ENCODE assay signal across 31 cellular contexts in genomic region chr16:81813648-81814047, GRCh38. TPM values are rescaled to one million over a fixed set of nuclear protein-coding genes. Genes with fewer than 3 reads are reported as not detected.
A peak's percentile ranks its signal among the peaks of the same experiment; 100 is the strongest.
DNase-seq lines count a peak whose midpoint lies in the region; ATAC-seq and TF ChIP-seq lines count a peak whose summit lies in the region.
"Had no signal": no experiment of that assay in that cellular context is flagged by ENCODE, and none has a peak within 500 bp of the region (broad histone marks: within the 10 kb centered on the region; RNA-seq: fewer than 3 reads in every experiment).

No MANE protein-coding gene starts in this region.

- ATAC-seq in upper lobe of left lung (ENCODE audit: low FRiP score in 2 of 2) = no peak
- ATAC-seq: activated CD8-positive, alpha-beta memory T cell treated with anti-CD3 and anti-CD28 coated beads, Interleukin-2, amount 10 ng/mL, durations not matched to agents 7 days and 5 days; esophagus mucosa; HCT116; K562; Panc1 had no signal

- no peaks in the 10 kb centered on the region for H3K36me3 ChIP-seq in endodermal cell (ENCODE audit: control insufficient read depth, insufficient read depth, low read length)
- H3K36me3 ChIP-seq in upper lobe of left lung = no peaks in the 10 kb centered on the region
- no peaks in the 10 kb centered on the region for H3K36me3 ChIP-seq in adrenal gland (replicated peaks in 1 of 2)
- H3K36me3 ChIP-seq: left ventricle myocardium inferior, thoracic aorta had no signal

- intact Hi-C loops in adrenal gland (cut with DNase I) = no loop called here

- H3K27ac ChIP-seq in endodermal cell (ENCODE audit: low read depth, low read length) = no peak overlapping the region
- H3K27ac ChIP-seq in upper lobe of left lung = peak overlapping the region in 3 of 4 donors; percentile 21 to 37 (median 25)
- H3K27ac ChIP-seq in adrenal gland = no peak overlapping the region
- H3K27ac ChIP-seq: hepatocyte, left ventricle myocardium inferior, thoracic aorta had no signal

- peak overlapping the region; percentile 49 for H3K27ac Mint-ChIP-seq in endodermal cell
- H3K27ac Mint-ChIP-seq: activated CD4-positive, alpha-beta T cell treated with anti-CD3 and anti-CD28 coated beads, Interleukin-2, amount 10 ng/mL, durations not matched to agents 7 days and 5 days; activated naive CD4-positive, alpha-beta T cell treated with anti-CD3 and anti-CD28 coated beads, Interleukin-2, amount 50 U/mL, for 24 hours; activated T-helper 1 cell treated with anti-CD3 and anti-CD28 coated beads, Interleukin-12 subunit alpha, Interleukin-12 subunit beta, Interleukin-2, Interleukin-4 antibody, amounts not matched to agents 30 ng/mL and 10 ng/mL and 1 ng/mL, durations not matched to agents 14 hours and 24 hours and 36 hours; T-helper 1 cell treated with Interleukin-12 subunit alpha and Interleukin-12 subunit beta and Interleukin-4 antibody, amounts not matched to agents 30 μg/mL and 1 μg/mL, for 36 hours had no signal

- no peak overlapping the region for H3K4me3 ChIP-seq in NB4 (ENCODE audit: low read depth, low read length)
- H3K4me3 ChIP-seq in endodermal cell (ENCODE audit: low read length) = no peak overlapping the region
- H3K4me3 ChIP-seq in upper lobe of left lung = no peak overlapping the region
- H3K4me3 ChIP-seq in adrenal gland = no peak overlapping the region
- H3K4me3 ChIP-seq: hepatocyte, K562, left ventricle myocardium inferior, thoracic aorta had no signal

- no peak overlapping the region for H3K9ac ChIP-seq in endodermal cell (ENCODE audit: extremely low read depth, low read length, poor library complexity, severe bottlenecking)

- WGBS in endodermal cell (ENCODE audit: insufficient coverage in 1 of 2, insufficient read length in 1 of 2), 2 experiments = 83 to 95% methylated on average over 2 of the region's 2 CpGs
- 76 to 100% methylated on average over 2 of the region's 2 CpGs for WGBS in upper lobe of left lung, 2 donors
- 63 to 88% (median 78%) methylated on average over 2 of the region's 2 CpGs for WGBS in adrenal gland, 4 donors

- H3K27me3 ChIP-seq in endodermal cell (ENCODE audit: control insufficient read depth, insufficient read depth, low read length, poor library complexity, severe bottlenecking) (no peaks in the 10 kb centered on the region), upper lobe of left lung (no peaks in the 10 kb centered on the region), adrenal gland (no peaks in the 10 kb centered on the region)
- H3K27me3 ChIP-seq: hepatocyte had no signal

- TF ChIP-seq POLR2A in NB4 (IDR thresholded peaks at IDR 0.05; ENCODE audit: extremely low read depth, insufficient read length) (no peak), upper lobe of left lung (IDR thresholded peaks at IDR 0.05) (no peak), adrenal gland (IDR thresholded peaks at IDR 0.05) (no peak)

- no peaks in the 10 kb centered on the region for H3K27me3 Mint-ChIP-seq in endodermal cell (ENCODE audit: insufficient read depth)
- H3K27me3 Mint-ChIP-seq: activated CD4-positive, alpha-beta T cell treated with anti-CD3 and anti-CD28 coated beads, Interleukin-2, amount 10 ng/mL, durations not matched to agents 7 days and 5 days; activated CD8-positive, alpha-beta memory T cell treated with anti-CD3 and anti-CD28 coated beads, Interleukin-2, amount 10 ng/mL, durations not matched to agents 7 days and 5 days had no signal

- peaks cover 16% of the 10 kb centered on the region for H3K9me3 Mint-ChIP-seq in endodermal cell
- H3K9me3 Mint-ChIP-seq: activated CD4-positive, alpha-beta T cell treated with anti-CD3 and anti-CD28 coated beads, Interleukin-2, amount 10 ng/mL, durations not matched to agents 7 days and 5 days; activated naive CD4-positive, alpha-beta T cell treated with anti-CD3 and anti-CD28 coated beads, Interleukin-2, amount 50 U/mL, for 24 hours; activated T-helper 1 cell treated with anti-CD3 and anti-CD28 coated beads, Interleukin-12 subunit alpha, Interleukin-12 subunit beta, Interleukin-2, Interleukin-4 antibody, amounts not matched to agents 30 ng/mL and 10 ng/mL and 1 ng/mL, durations not matched to agents 14 hours and 24 hours and 36 hours had no signal

- no peaks in the 10 kb centered on the region for H3K9me3 ChIP-seq in endodermal cell (ENCODE audit: control insufficient read depth, low read length)
- H3K9me3 ChIP-seq in upper lobe of left lung = no peaks in the 10 kb centered on the region
- no peaks in the 10 kb centered on the region for H3K9me3 ChIP-seq in adrenal gland (replicated peaks in 1 of 3)
- H3K9me3 ChIP-seq: thoracic aorta had no signal

- H3K36me3 Mint-ChIP-seq in endodermal cell (ENCODE audit: low read depth) = peaks cover 3% of the 10 kb centered on the region
- H3K36me3 Mint-ChIP-seq: activated naive CD4-positive, alpha-beta T cell treated with anti-CD3 and anti-CD28 coated beads, Interleukin-2, amount 50 U/mL, for 24 hours had no signal

- no peak for TF ChIP-seq EP300 in upper lobe of left lung (IDR thresholded peaks at IDR 0.05)

- TF ChIP-seq CTCF in NB4 (IDR thresholded peaks at IDR 0.05; ENCODE audit: low read depth, low read length) = no peak
- no peak for TF ChIP-seq CTCF in endodermal cell (conservative IDR thresholded peaks at IDR 0.05)
- TF ChIP-seq CTCF in upper lobe of left lung (IDR thresholded peaks at IDR 0.05) = no peak
- TF ChIP-seq CTCF in adrenal gland (IDR thresholded peaks at IDR 0.05) = no peak

- peaks cover 24% of the 10 kb centered on the region for H3K4me1 Mint-ChIP-seq in endodermal cell

- H3K4me1 ChIP-seq in endodermal cell (ENCODE audit: control insufficient read depth, insufficient read depth, low read length) = peaks cover 5% of the 10 kb centered on the region
- peaks cover 0 to 11% (median 0%) of the 10 kb centered on the region in 4 donors for H3K4me1 ChIP-seq in upper lobe of left lung
- no peaks in the 10 kb centered on the region for H3K4me1 ChIP-seq in adrenal gland (replicated peaks in 1 of 2)
- H3K4me1 ChIP-seq: left ventricle myocardium inferior had no signal

- no peak overlapping the region for H3K4me3 Mint-ChIP-seq in endodermal cell
- H3K4me3 Mint-ChIP-seq: activated CD4-positive, alpha-beta T cell treated with anti-CD3 and anti-CD28 coated beads, Interleukin-2, amount 10 ng/mL, durations not matched to agents 7 days and 5 days; activated CD8-positive, alpha-beta memory T cell treated with anti-CD3 and anti-CD28 coated beads, Interleukin-2, amount 10 ng/mL, durations not matched to agents 7 days and 5 days; activated naive CD4-positive, alpha-beta T cell treated with anti-CD3 and anti-CD28 coated beads, Interleukin-2, amount 50 U/mL, for 24 hours; activated T-helper 1 cell treated with anti-CD3 and anti-CD28 coated beads, Interleukin-12 subunit alpha, Interleukin-12 subunit beta, Interleukin-2, Interleukin-4 antibody, amounts not matched to agents 30 ng/mL and 10 ng/mL and 1 ng/mL, durations not matched to agents 14 hours and 24 hours and 36 hours; T-helper 1 cell treated with Interleukin-12 subunit alpha and Interleukin-12 subunit beta and Interleukin-4 antibody, amounts not matched to agents 30 μg/mL and 1 μg/mL, for 36 hours had no signal

- DNase-seq in NOMO-1 treated with DMSO at 0.1 percent for 48 hours (lab: John Stamatoyannopoulos, UW; ENCODE audit: unreplicated experiment) = peak; percentile 24
- no peak for DNase-seq in NOMO-1 treated with dmso at 0.1 percent for 144 hours (lab: John Stamatoyannopoulos, UW; ENCODE audit: unreplicated experiment)
- peak; percentile 47 for DNase-seq in NB4 (ENCODE audit: low read depth)
- DNase-seq in endodermal cell = no peak
- no peak for DNase-seq in upper lobe of left lung
- no peak for DNase-seq in NCI-H2107 (lab: John Stamatoyannopoulos, UW)
- DNase-seq in adrenal gland = no peak
- no peak for DNase-seq in DMS 273 (lab: John Stamatoyannopoulos, UW; ENCODE audit: unreplicated experiment)
- DNase-seq: 8988T; activated CD4-positive, alpha-beta T cell treated with anti-CD3 and anti-CD28 coated beads, Interleukin-2, amount 10 ng/mL, durations not matched to agents 7 days and 5 days; activated CD8-positive, alpha-beta memory T cell treated with anti-CD3 and anti-CD28 coated beads, Interleukin-2, amount 10 ng/mL, durations not matched to agents 7 days and 5 days; cerebellar nuclear complex; DND-41; effector CD8-positive, alpha-beta T cell; foreskin melanocyte; left ventricle myocardium inferior; midbrain; NCI-H1092; NCI-H1930; NCI-H226; NCI-H82 had no signal

RNA-seq across cellular contexts. Expression of gene PLCG2, which starts 34.6 kb away (rescaled TPM):
- total RNA-seq in endodermal cell = 10 to 100 TPM; 34.7 to 48.4 TPM
- polyA plus RNA-seq in endodermal cell (2013, experiment 1 of 2) = 3.7 TPM
- 3.9 TPM for polyA plus RNA-seq in endodermal cell (2013, experiment 2 of 2)
- 10 to 100 TPM; 13.8 to 85.9 (median 35.1) TPM for total RNA-seq in upper lobe of left lung
- total RNA-seq in adrenal gland = 10 to 100 TPM in 5 of 8 donors, 1 to 10 TPM in 3; 4.8 to 47.2 (median 10.9) TPM
- polyA plus RNA-seq in adrenal gland = 10 to 100 TPM in 1 of 3 donors, 1 to 10 TPM in 2; 5.1 to 47.6 (median 8.3) TPM
- polyA plus RNA-seq: neural cell had no signal

Comparison
In these comparisons a context has a peak if more than half of its experiments do, and no peak if none do; other contexts are left out.
1. DNase-seq: peak in NOMO-1 treated with DMSO at 0.1 percent for 48 hours (single experiment) and NB4 (single experiment); none in NOMO-1 treated with dmso at 0.1 percent for 144 hours (single experiment), endodermal cell (single experiment), upper lobe of left lung (0 of 2), NCI-H2107 (single experiment), adrenal gland (0 of 7) and DMS 273 (single experiment).
2. H3K27ac ChIP-seq: peak in upper lobe of left lung (3 of 4); none in endodermal cell (single experiment) and adrenal gland (0 of 5).